ENCODE assay signal across 1 cellular context in genomic region chr7:98178762-98179490, GRCh38.
TF ChIP-seq lines count a peak whose summit lies in the region.

No MANE protein-coding gene starts in this region.

TF ChIP-seq in IMR-90, 13 proteins besides CTCF, POLR2A, EP300 and RAD21 (continued from another document):
- TF ChIP-seq MXI1 (IDR thresholded peaks at IDR 0.05; ENCODE audit: borderline replicate concordance, low read depth, low read length): no peak
- TF ChIP-seq NFE2L2 (IDR thresholded peaks at IDR 0.05; ENCODE audit: low read depth, low read length): no peak
- TF ChIP-seq MAFK (IDR thresholded peaks at IDR 0.05; ENCODE audit: low read depth, low read length): no peak
- TF ChIP-seq CEBPB (IDR thresholded peaks at IDR 0.05; ENCODE audit: low read depth, low read length): no peak
- no peak for TF ChIP-seq FOS (IDR thresholded peaks at IDR 0.05; ENCODE audit: low read depth, low read length)
- TF ChIP-seq USF2 (IDR thresholded peaks at IDR 0.05; ENCODE audit: low read depth, low read length): no peak
- TF ChIP-seq SMC3 (IDR thresholded peaks at IDR 0.05; ENCODE audit: low read depth, low read length): no peak
- TF ChIP-seq, protein P1, sequence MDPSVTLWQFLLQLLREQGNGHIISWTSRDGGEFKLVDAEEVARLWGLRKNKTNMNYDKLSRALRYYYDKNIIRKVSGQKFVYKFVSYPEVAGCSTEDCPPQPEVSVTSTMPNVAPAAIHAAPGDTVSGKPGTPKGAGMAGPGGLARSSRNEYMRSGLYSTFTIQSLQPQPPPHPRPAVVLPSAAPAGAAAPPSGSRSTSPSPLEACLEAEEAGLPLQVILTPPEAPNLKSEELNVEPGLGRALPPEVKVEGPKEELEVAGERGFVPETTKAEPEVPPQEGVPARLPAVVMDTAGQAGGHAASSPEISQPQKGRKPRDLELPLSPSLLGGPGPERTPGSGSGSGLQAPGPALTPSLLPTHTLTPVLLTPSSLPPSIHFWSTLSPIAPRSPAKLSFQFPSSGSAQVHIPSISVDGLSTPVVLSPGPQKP (IDR thresholded peaks at IDR 0.05; ENCODE audit: borderline replicate concordance, low read depth, low read length): no peak
- TF ChIP-seq BHLHE40 (IDR thresholded peaks at IDR 0.05; ENCODE audit: low read depth, low read length): no peak
TF ChIP-seq in IMR-90: peak in this region for 0.
